ENCODE assay signal across 14 cellular contexts in genomic region chr20:63946986-63947637, GRCh38. TPM values are rescaled to one million over a fixed set of nuclear protein-coding genes. Genes with fewer than 3 reads are reported as not detected.
DNase-seq lines count a peak whose midpoint lies in the region; ATAC-seq and TF ChIP-seq lines count a peak whose summit lies in the region.
"Had no signal": no experiment of that assay in that cellular context is flagged by ENCODE, and none has a peak within 500 bp of the region (broad histone marks: within the 10 kb centered on the region; RNA-seq: fewer than 3 reads in every experiment).

No MANE protein-coding gene starts in this region.

- DNase-seq in H9: no peak
- no peak for DNase-seq in activated B cell treated with CpG ODN at 0.5 μM for 24 hours
- peak; percentile 32 to 77 (median 63) for DNase-seq in heart left ventricle
- peak; percentile 39 to 59 for DNase-seq in psoas muscle
- no peak for DNase-seq in MG63
- DNase-seq in 8988T: no peak
- DNase-seq in GM13976 (ENCODE audit: low spot score): no peak
- no peak for DNase-seq in SW 1271 (lab: John Stamatoyannopoulos, UW)
- DNase-seq: activated gamma-delta T cell; effector CD8-positive, alpha-beta T cell; GOT3; NCI-H524 treated with DMSO at 0.1 percent for 48 hours; T-helper 9 cell had no signal

- H3K18ac ChIP-seq in H9 (ENCODE audit: insufficient read length, low read depth, low read length): no peak overlapping the region

- intact Hi-C loops in activated B cell treated with CpG ODN at 0.5 μM for 24 hours (cut with micrococcal nuclease) (no loop called here), heart left ventricle (cut with DNase I) (no loop called here), psoas muscle (cut with DNase I) (no loop called here)

- H3K23ac ChIP-seq in H9 (ENCODE audit: insufficient read length, low read depth, low read length): no peak overlapping the region

- no peak overlapping the region for H2BK120ac ChIP-seq in H9 (ENCODE audit: low read depth, low read length, poor library complexity, severe bottlenecking)

- no peak overlapping the region for H2BK12ac ChIP-seq in H9 (ENCODE audit: insufficient read length, low read depth, low read length)

- H2AFZ ChIP-seq in H9 (ENCODE audit: low read length): no peak overlapping the region
- H2AFZ ChIP-seq: parathyroid adenoma had no signal

- no peak overlapping the region for H3T11ph ChIP-seq in H9 (ENCODE audit: low read length)

- H3K4me3 ChIP-seq in heart left ventricle: no peak overlapping the region
- H3K4me3 ChIP-seq in psoas muscle: no peak overlapping the region
- H3K4me3 ChIP-seq in MG63: no peak overlapping the region

- no peak overlapping the region for H4K8ac ChIP-seq in H9 (replicated peaks; ENCODE audit: insufficient read length, low read depth, low read length)

- H3K36me3 Mint-ChIP-seq in H9 (ENCODE audit: insufficient read depth in 1 of 3, low read depth in 3 of 3): peaks cover 5 to 29% (median 22%) of the 10 kb centered on the region in 3 experiments
- peaks cover 27% of the 10 kb centered on the region for H3K36me3 Mint-ChIP-seq in activated B cell treated with CpG ODN at 0.5 μM for 24 hours (ENCODE audit: low read depth)

- no peak overlapping the region for H4K5ac ChIP-seq in H9 (ENCODE audit: insufficient read length, low read depth, low read length)

- no peak overlapping the region for H3K4ac ChIP-seq in H9 (ENCODE audit: low read depth, low read length)

- CTCF ChIA-PET in activated B cell treated with CpG ODN at 0.5 μM for 24 hours (lab: Charles Lee): no interaction called here

- no peaks in the 10 kb centered on the region for H3K79me1 ChIP-seq in H9 (ENCODE audit: insufficient read depth, low read depth, low read length, poor library complexity, severe bottlenecking)

- no peak overlapping the region for H2AK5ac ChIP-seq in H9 (ENCODE audit: insufficient read length, low read length)

- no peak overlapping the region for H3K56ac ChIP-seq in H9 (ENCODE audit: insufficient read length, low read depth, low read length)

- no peak overlapping the region for H3K14ac ChIP-seq in H9 (ENCODE audit: insufficient read depth, low read length)

- H3K4me1 Mint-ChIP-seq in H9 (peaks cover 16 to 28% of the 10 kb centered on the region in 2 experiments), activated B cell treated with CpG ODN at 0.5 μM for 24 hours (peaks cover 54% of the 10 kb centered on the region)

- H3K23me2 ChIP-seq in H9 (ENCODE audit: insufficient read length, low read depth, low read length, poor library complexity, severe bottlenecking): no peaks in the 10 kb centered on the region

- POLR2A ChIA-PET in activated B cell treated with CpG ODN at 0.5 μM for 24 hours (lab: Charles Lee): interaction anchor here (0.7 kb wide), 1 partner anchor 993 kb away, joined by 3 read pairs; no protein-coding TSS in a partner anchor

- no peak overlapping the region for H4K91ac ChIP-seq in H9 (ENCODE audit: insufficient read length, low read depth, low read length)

- no peak overlapping the region for H3K9ac ChIP-seq in H9 (ENCODE audit: extremely low read depth, insufficient read length, low read length)
- H3K9ac ChIP-seq: parathyroid adenoma had no signal

- H3K4me1 ChIP-seq in H9 (ENCODE audit: insufficient read depth, low read length): no peaks in the 10 kb centered on the region
- peaks cover 4 to 90% (median 67%) of the 10 kb centered on the region in 12 donors for H3K4me1 ChIP-seq in heart left ventricle
- H3K4me1 ChIP-seq in psoas muscle: peaks cover 74% of the 10 kb centered on the region

- H4K20me1 ChIP-seq in H9 (ENCODE audit: control insufficient read depth, insufficient read depth, insufficient read length): peaks cover 3% of the 10 kb centered on the region

- H3K4me3 Mint-ChIP-seq in H9 (no peak overlapping the region; a peak in 1 of 5 replicates), activated B cell treated with CpG ODN at 0.5 μM for 24 hours (peak overlapping the region; percentile 5)

- H2BK20ac ChIP-seq in H9 (ENCODE audit: low read depth, low read length, poor library complexity, severe bottlenecking): no peak overlapping the region

- H3K9me3 Mint-ChIP-seq in H9: peaks cover 4 to 7% of the 10 kb centered on the region in 2 experiments; a peak in 3 of 5 replicates
- H3K9me3 Mint-ChIP-seq in activated B cell treated with CpG ODN at 0.5 μM for 24 hours: no peaks in the 10 kb centered on the region

- in situ Hi-C loops in GM13976 (cut with MboI; ENCODE audit: low sequenced_read_pairs, unreplicated experiment): no loop called here

- ATAC-seq in activated B cell treated with CpG ODN at 0.5 μM for 24 hours (ENCODE audit: low read depth) (no peak), heart left ventricle (peak in 3 of 4 donors; percentile 2 to 5 (median 5)), psoas muscle (no peak)

- H3K36me3 ChIP-seq in heart left ventricle (peaks cover 0 to 42% (median 36%) of the 10 kb centered on the region in 9 donors), psoas muscle (ENCODE audit: insufficient read depth in 1 of 2, low read depth in 1 of 2) (peaks cover 3 to 40% of the 10 kb centered on the region in 2 donors), MG63 (peaks cover 58% of the 10 kb centered on the region)

- no peaks in the 10 kb centered on the region for H3K9me3 ChIP-seq in H9 (ENCODE audit: control insufficient read depth, low read depth, low read length)
- H3K9me3 ChIP-seq in heart left ventricle: no peaks in the 10 kb centered on the region
- no peaks in the 10 kb centered on the region for H3K9me3 ChIP-seq in psoas muscle
- H3K9me3 ChIP-seq in MG63: peaks cover 3% of the 10 kb centered on the region; the same call in 1 of the 2 replicates

- WGBS in H9 (ENCODE audit: extremely low coverage, insufficient read length, low lambda C conversion rate): no CpG with 5 or more reads among the region's 15 CpGs
- 50 to 66% (median 61%) methylated on average over 5 to 15 of the region's 15 CpGs for WGBS in heart left ventricle, 4 donors
- WGBS in psoas muscle, 3 donors: 50 to 63% (median 53%) methylated on average over 12 to 15 of the region's 15 CpGs

- TF ChIP-seq CTCF in H9 (conservative IDR thresholded peaks at IDR 0.05) (no peak), activated B cell treated with CpG ODN at 0.5 μM for 24 hours (IDR thresholded peaks at IDR 0.05) (no peak), heart left ventricle (IDR thresholded peaks at IDR 0.05) (peak in 2 of 12 donors; percentile 16 to 19), psoas muscle (IDR thresholded peaks at IDR 0.05) (peak; percentile 5), GM13976 (IDR thresholded peaks at IDR 0.05; ENCODE audit: borderline replicate concordance, control extremely low read depth, extremely low read depth, insufficient read depth, missing control alignments) (no peak)

- no peak overlapping the region for H3K4me2 ChIP-seq in H9 (ENCODE audit: insufficient read depth, insufficient read length, low read length)

- H3K27me3 Mint-ChIP-seq in H9 (ENCODE audit: low read depth): no peaks in the 10 kb centered on the region
- H3K27me3 Mint-ChIP-seq in activated B cell treated with CpG ODN at 0.5 μM for 24 hours: no peaks in the 10 kb centered on the region

- H2BK5ac ChIP-seq in H9 (ENCODE audit: insufficient read length, low read length): no peak overlapping the region

- H2BK15ac ChIP-seq in H9 (ENCODE audit: low read depth, low read length): no peak overlapping the region

- H3K27me3 ChIP-seq in H9 (ENCODE audit: insufficient read depth, low read length): no peaks in the 10 kb centered on the region
- no peaks in the 10 kb centered on the region for H3K27me3 ChIP-seq in heart left ventricle
- no peaks in the 10 kb centered on the region for H3K27me3 ChIP-seq in psoas muscle (ENCODE audit: insufficient read depth in 3 of 3, low read length in 2 of 3)
- H3K27me3 ChIP-seq in MG63: no peaks in the 10 kb centered on the region

- TF ChIP-seq POLR2A in heart left ventricle (IDR thresholded peaks at IDR 0.05): no peak

- H3K27ac ChIP-seq in H9 (ENCODE audit: insufficient read length, low read depth, low read length): no peak overlapping the region
- peak overlapping the region; percentile 11 to 98 (median 76) for H3K27ac ChIP-seq in heart left ventricle
- H3K27ac ChIP-seq in psoas muscle: peak overlapping the region; percentile 96
- H3K27ac ChIP-seq: parathyroid adenoma had no signal

- H3K27ac Mint-ChIP-seq in H9 (peak overlapping the region in 2 of 3 experiments; percentile 87 to 93; a peak in 4 of 7 replicates), activated B cell treated with CpG ODN at 0.5 μM for 24 hours (no peak overlapping the region)

- peaks cover 3% of the 10 kb centered on the region; the same call in 1 of the 2 replicates for H3K79me2 ChIP-seq in H9 (ENCODE audit: insufficient read depth, low read length)

RNA-seq across cellular contexts. Expression of gene UCKL1, which starts 9.1 kb away (rescaled TPM):
- total RNA-seq in H9 (2021) (35.6 and 40.9 TPM in 2 replicates), activated B cell treated with CpG ODN at 0.5 μM for 24 hours (43.6 and 49.7 TPM in 2 replicates), heart left ventricle (10 to 100 TPM; 27.7 to 43.8 (median 37.5) TPM), psoas muscle (10 to 100 TPM; 23.2 to 37.0 (median 35.5) TPM)
- polyA plus RNA-seq in heart left ventricle (10 to 100 TPM; 27.7 to 49.7 TPM), psoas muscle (10 to 100 TPM; 22.9 to 42.4 (median 40.5) TPM)
- 17.1 and 35.9 TPM in 2 replicates for total RNA-seq in MG63 (2014; rRNA removed; shearing (Covaris generic); ENCODE audit: low replicate concordance)

RNA-seq across cellular contexts. Expression of gene ZNF512B, which starts 22.6 kb away (rescaled TPM):
- total RNA-seq in H9 (2021): 43.8 and 46.0 TPM in 2 replicates
- 10.2 and 12.0 TPM in 2 replicates for total RNA-seq in activated B cell treated with CpG ODN at 0.5 μM for 24 hours
- 10 to 100 TPM in 8 of 9 donors, 1 to 10 TPM in 1; 7.3 to 15.9 (median 12.2) TPM for total RNA-seq in heart left ventricle
- 1 to 10 TPM; 7.7 to 9.3 TPM for polyA plus RNA-seq in heart left ventricle
- 10 to 100 TPM in 3 of 4 donors, 1 to 10 TPM in 1; 10.0 to 14.4 (median 12.4) TPM for total RNA-seq in psoas muscle
- polyA plus RNA-seq in psoas muscle: 1 to 10 TPM; 3.3 to 9.1 (median 5.6) TPM
- total RNA-seq in MG63 (2014; rRNA removed; shearing (Covaris generic); ENCODE audit: low replicate concordance): 14.4 and 20.8 TPM in 2 replicates

RNA-seq across cellular contexts. Expression of gene SAMD10, which starts 32.3 kb away (rescaled TPM):
- total RNA-seq in H9 (2021) (5.2 and 5.7 TPM in 2 replicates), activated B cell treated with CpG ODN at 0.5 μM for 24 hours (6.8 and 9.0 TPM in 2 replicates), heart left ventricle (1 to 10 TPM; 3.1 to 6.3 (median 4.3) TPM), psoas muscle (under 1 TPM; 0.32 to 0.84 (median 0.55) TPM)
- polyA plus RNA-seq in heart left ventricle (1 to 10 TPM; 4.8 to 6.0 TPM), psoas muscle (1 to 10 TPM in 1 of 3 donors, under 1 TPM in 2; 0.44 to 5.5 (median 0.92) TPM)
- 0.07 and 3.9 TPM in 2 replicates for total RNA-seq in MG63 (2014; rRNA removed; shearing (Covaris generic); ENCODE audit: low replicate concordance)

RNA-seq across cellular contexts. Expression of gene PRPF6, which starts 33.8 kb away (rescaled TPM):
- total RNA-seq in H9 (2021): 87.9 and 91.3 TPM in 2 replicates
- 75.7 and 75.8 TPM in 2 replicates for total RNA-seq in activated B cell treated with CpG ODN at 0.5 μM for 24 hours
- 10 to 100 TPM; 41.4 to 62.6 (median 47.6) TPM for total RNA-seq in heart left ventricle
- 10 to 100 TPM; 31.0 to 58.5 TPM for polyA plus RNA-seq in heart left ventricle
- 10 to 100 TPM; 51.0 to 63.1 (median 59.8) TPM for total RNA-seq in psoas muscle
- 10 to 100 TPM; 38.8 to 75.4 (median 52.5) TPM for polyA plus RNA-seq in psoas muscle
- 96.5 and 126 TPM in 2 replicates for total RNA-seq in MG63 (2014; rRNA removed; shearing (Covaris generic); ENCODE audit: low replicate concordance)

RNA-seq across cellular contexts. Expression of gene DNAJC5, which starts 52.2 kb away (rescaled TPM):
- total RNA-seq in H9 (2021) (42.9 and 43.0 TPM in 2 replicates), activated B cell treated with CpG ODN at 0.5 μM for 24 hours (27.5 and 28.6 TPM in 2 replicates), heart left ventricle (10 to 100 TPM; 34.8 to 57.1 (median 46.1) TPM), psoas muscle (10 to 100 TPM; 20.4 to 27.3 (median 23.3) TPM)
- polyA plus RNA-seq in heart left ventricle (10 to 100 TPM; 21.1 to 46.3 TPM), psoas muscle (10 to 100 TPM; 13.1 to 33.6 (median 19.7) TPM)
- total RNA-seq in MG63 (2014; rRNA removed; shearing (Covaris generic); ENCODE audit: low replicate concordance): 69.3 and 92.0 TPM in 2 replicates

Comparison
In these comparisons a context has a peak if more than half of its experiments do, and no peak if none do; other contexts are left out.
1. DNase-seq: peak in heart left ventricle (5 of 5) and psoas muscle (2 of 2); none in H9 (single experiment), activated B cell treated with CpG ODN at 0.5 μM for 24 hours (single experiment), MG63 (single experiment), 8988T (single experiment), GM13976 (single experiment) and SW 1271 (0 of 2).
2. ATAC-seq: peak in heart left ventricle (3 of 4); none in activated B cell treated with CpG ODN at 0.5 μM for 24 hours (single experiment) and psoas muscle (0 of 4).